12 cellular contexts compared by ENCODE assay signal in the genomic region with DNA sequence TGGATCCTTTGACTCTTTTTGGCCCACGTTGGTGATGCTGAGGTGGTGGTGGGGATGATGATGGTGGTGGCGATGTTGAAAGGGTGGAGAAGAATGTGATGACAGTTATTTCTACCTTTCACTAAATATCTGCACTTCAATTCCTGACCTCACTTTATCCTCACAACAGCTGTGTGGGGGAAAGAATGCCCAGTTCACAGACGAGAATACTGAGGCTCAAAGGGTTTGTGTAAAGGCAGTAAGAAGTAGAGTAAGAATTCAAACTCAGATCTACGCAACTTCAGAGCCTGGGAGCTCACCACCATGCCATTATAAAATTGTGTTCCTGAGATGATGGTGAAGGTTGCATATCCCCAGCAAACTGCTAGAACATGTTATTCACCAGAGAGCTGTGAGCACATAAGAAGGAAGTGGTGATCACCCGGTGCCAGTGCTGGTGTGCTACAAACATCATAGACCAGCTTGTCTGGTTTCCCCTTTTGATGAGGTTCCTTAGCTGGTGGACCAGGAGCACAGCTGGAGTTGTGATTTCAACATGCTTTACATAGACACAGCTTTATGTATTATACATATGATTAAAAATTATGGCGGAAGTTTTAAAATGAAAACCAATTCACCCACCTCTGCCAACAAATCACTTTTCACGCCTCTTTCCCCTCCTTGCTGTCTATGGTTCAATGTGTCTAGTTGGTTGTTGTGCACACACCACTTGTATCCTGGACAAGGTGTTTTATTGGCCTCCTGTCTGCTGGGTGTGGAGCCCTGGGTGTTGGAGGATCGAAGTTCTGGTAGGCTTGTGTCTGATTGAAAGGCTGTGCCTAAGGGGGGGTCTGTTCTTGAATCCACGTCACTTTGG. TPM values are rescaled to one million over a fixed set of nuclear protein-coding genes. Genes with fewer than 3 reads are reported as not detected.
DNase-seq lines count a peak whose midpoint lies in the region; ATAC-seq and TF ChIP-seq lines count a peak whose summit lies in the region.
"Had no signal": no experiment of that assay in that cellular context is flagged by ENCODE, and none has a peak within 500 bp of the region (broad histone marks: within the 10 kb centered on the region; RNA-seq: fewer than 3 reads in every experiment).

No MANE protein-coding gene starts in this region.

- no peak overlapping the region for H3K27ac Mint-ChIP-seq in T-helper 17 cell
- no peak overlapping the region for H3K27ac Mint-ChIP-seq in T-helper 2 cell treated with Interferon-gamma antibody and Interleukin-4, amounts not matched to agents 5 μg/mL and 100 μg/mL, for 36 hours

- H3K27me3 Mint-ChIP-seq in T-helper 17 cell = peaks cover 81% of the 10 kb centered on the region
- H3K27me3 Mint-ChIP-seq in T-helper 2 cell treated with Interferon-gamma antibody and Interleukin-4, amounts not matched to agents 5 μg/mL and 100 μg/mL, for 36 hours (ENCODE audit: low read depth) = peaks cover 42% of the 10 kb centered on the region

- H3K79me2 ChIP-seq in ACC112 (ENCODE audit: control insufficient read depth, insufficient read depth, low read length, unreplicated experiment) = no peaks in the 10 kb centered on the region

- no peak overlapping the region for H3K4me3 ChIP-seq in ACC112 (ENCODE audit: low read depth, low read length)
- H3K4me3 ChIP-seq in Jurkat, Clone E6-1 (ENCODE audit: low read length) = no peak overlapping the region
- H3K4me3 ChIP-seq: cardiac muscle cell, suprapubic skin had no signal

- H3K36me3 Mint-ChIP-seq in T-helper 17 cell (ENCODE audit: low read depth) = peaks cover 3% of the 10 kb centered on the region
- H3K36me3 Mint-ChIP-seq in T-helper 2 cell treated with Interferon-gamma antibody and Interleukin-4, amounts not matched to agents 5 μg/mL and 100 μg/mL, for 36 hours (ENCODE audit: low read depth) = no peaks in the 10 kb centered on the region

- no peaks in the 10 kb centered on the region for H3K9me3 Mint-ChIP-seq in T-helper 2 cell treated with Interferon-gamma antibody and Interleukin-4, amounts not matched to agents 5 μg/mL and 100 μg/mL, for 36 hours

- H3K27me3 ChIP-seq in ACC112 (ENCODE audit: insufficient read depth, low read length) = peaks cover 20% of the 10 kb centered on the region

- no peak overlapping the region for H3K4me3 Mint-ChIP-seq in T-helper 17 cell
- no peak overlapping the region for H3K4me3 Mint-ChIP-seq in T-helper 2 cell treated with Interferon-gamma antibody and Interleukin-4, amounts not matched to agents 5 μg/mL and 100 μg/mL, for 36 hours

- no peak for TF ChIP-seq POLR2A in erythroblast (IDR thresholded peaks at IDR 0.05; ENCODE audit: low read length)

- intact Hi-C loops in left colon (cut with DNase I, micrococcal nuclease) = no loop called here

- H3K9me3 ChIP-seq in T-helper 17 cell (ENCODE audit: control insufficient read depth, low read length, poor library complexity, severe bottlenecking) = no peaks in the 10 kb centered on the region
- H3K9me3 ChIP-seq: suprapubic skin had no signal

- H3K27ac ChIP-seq in ACC112 (ENCODE audit: low read depth, low read length) = peak overlapping the region; percentile 38; the same call in 1 of the 2 replicates
- H3K27ac ChIP-seq: cardiac muscle cell, suprapubic skin had no signal

- ATAC-seq in T-helper 17 cell (peak; percentile 50), left colon (peak; percentile 68), HG03469 (IDR thresholded peaks at IDR 0.05; ENCODE audit: unreplicated experiment) (no peak)

- H3K36me3 ChIP-seq in ACC112 (ENCODE audit: insufficient read depth, low read length) = no peaks in the 10 kb centered on the region
- H3K36me3 ChIP-seq: cardiac muscle cell, suprapubic skin had no signal

- H3K4me1 ChIP-seq in ACC112 (ENCODE audit: control insufficient read depth, insufficient read depth, low read length, unreplicated experiment) = peaks cover 14% of the 10 kb centered on the region

- peaks cover 12% of the 10 kb centered on the region for H3K4me1 Mint-ChIP-seq in T-helper 17 cell
- no peaks in the 10 kb centered on the region for H3K4me1 Mint-ChIP-seq in T-helper 2 cell treated with Interferon-gamma antibody and Interleukin-4, amounts not matched to agents 5 μg/mL and 100 μg/mL, for 36 hours (ENCODE audit: low read depth)

- peak; percentile 71 for DNase-seq in Jurkat, Clone E6-1 (ENCODE audit: low read depth, low spot score)
- DNase-seq in T-helper 17 cell = no peak
- peak; percentile 52 to 63 for DNase-seq in left colon
- no peak for DNase-seq in T-helper 2 cell treated with Interferon-gamma antibody and Interleukin-4, amounts not matched to agents 5 μg/mL and 100 μg/mL, for 36 hours (ENCODE audit: low spot score)
- DNase-seq in retina = no peak
- no peak for DNase-seq in erythroblast (lab: John Stamatoyannopoulos, UW)
- DNase-seq: activated CD4-positive, CD25-positive, alpha-beta regulatory T cell treated with anti-CD3 and anti-CD28 coated beads, Interleukin-2, amount 50 U/mL, for 72 hours; stimulated activated CD4-positive, alpha-beta T cell treated with anti-CD3 and anti-CD28 coated beads, Interleukin-4, amount 100 ng/mL, for 4 hours had no signal

- no peak overlapping the region for H2AFZ ChIP-seq in ACC112 (ENCODE audit: low read length, unreplicated experiment)

RNA-seq across cellular contexts. Expression of a gene that starts 6.2 kb away (rescaled TPM):
- not detected for polyA plus RNA-seq in Jurkat, Clone E6-1 (2012; ENCODE audit: insufficient read depth, insufficient read length)
- total RNA-seq in T-helper 17 cell (1 to 10 TPM in 1 of 2 donors, under 1 TPM in 1; 0.81 to 1.1 TPM), left colon (100 to 1,000 TPM; 499 to 535 TPM)

Comparison
In these comparisons a context has a peak if more than half of its experiments do, and no peak if none do; other contexts are left out.
1. DNase-seq: peak in Jurkat, Clone E6-1 (single experiment) and left colon (2 of 2); none in T-helper 17 cell (0 of 3), T-helper 2 cell treated with Interferon-gamma antibody and Interleukin-4, amounts not matched to agents 5 μg/mL and 100 μg/mL, for 36 hours (single experiment), retina (single experiment) and erythroblast (0 of 2).
2. RNA of a gene that starts 6.2 kb away (total RNA-seq): 499 to 535 TPM in left colon; 0.81 to 1.1 TPM in T-helper 17 cell; every median in the first group is over 100 times any median in the second.